1 cellular context compared by ENCODE assay signal in the genomic region with DNA sequence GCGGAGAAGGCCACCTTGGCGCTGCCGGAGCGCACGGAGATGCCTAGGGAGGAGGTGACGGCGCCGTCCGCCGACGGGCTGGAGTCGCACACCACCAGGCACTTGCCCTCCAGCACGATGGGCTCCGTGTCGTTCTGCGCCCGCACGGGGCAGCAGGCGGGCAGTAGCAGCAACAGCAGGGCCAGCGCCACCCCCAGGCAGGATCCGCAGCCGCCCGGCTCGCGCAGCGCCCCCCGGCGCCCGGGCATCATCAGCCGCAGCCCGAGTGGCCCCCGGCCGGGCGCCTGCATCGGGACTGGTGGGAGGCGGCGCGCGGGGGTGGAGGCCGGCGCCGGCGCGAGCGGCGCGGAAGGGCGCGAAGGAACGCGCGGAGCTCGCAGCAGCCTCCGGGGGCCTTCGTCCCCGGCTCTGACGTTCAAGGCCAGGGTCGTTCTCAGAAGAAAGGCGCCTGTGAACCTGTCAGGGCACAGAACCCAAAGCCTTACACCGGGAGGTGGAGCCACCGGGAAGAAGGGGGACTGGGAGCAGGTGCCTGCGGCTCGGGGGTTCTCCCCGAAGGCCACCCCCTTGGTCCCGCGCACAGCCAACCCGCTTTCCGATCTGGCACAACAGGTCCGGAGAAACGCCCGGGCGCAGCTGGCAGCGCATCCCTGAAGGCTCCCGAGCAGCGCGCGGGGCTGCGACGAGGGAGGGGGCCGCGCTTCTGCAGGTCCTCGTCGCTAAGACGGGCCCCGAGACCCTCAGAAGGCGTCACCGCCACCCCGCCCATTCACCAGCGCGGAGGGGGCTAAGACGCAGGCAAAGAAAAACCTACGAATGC.
TF ChIP-seq lines count a peak whose summit lies in the region.

No MANE protein-coding gene starts in this region.

TF ChIP-seq in WTC11, 78 proteins besides CTCF, POLR2A, EP300 and RAD21 (continued from another document):
- TF ChIP-seq, protein P1, sequence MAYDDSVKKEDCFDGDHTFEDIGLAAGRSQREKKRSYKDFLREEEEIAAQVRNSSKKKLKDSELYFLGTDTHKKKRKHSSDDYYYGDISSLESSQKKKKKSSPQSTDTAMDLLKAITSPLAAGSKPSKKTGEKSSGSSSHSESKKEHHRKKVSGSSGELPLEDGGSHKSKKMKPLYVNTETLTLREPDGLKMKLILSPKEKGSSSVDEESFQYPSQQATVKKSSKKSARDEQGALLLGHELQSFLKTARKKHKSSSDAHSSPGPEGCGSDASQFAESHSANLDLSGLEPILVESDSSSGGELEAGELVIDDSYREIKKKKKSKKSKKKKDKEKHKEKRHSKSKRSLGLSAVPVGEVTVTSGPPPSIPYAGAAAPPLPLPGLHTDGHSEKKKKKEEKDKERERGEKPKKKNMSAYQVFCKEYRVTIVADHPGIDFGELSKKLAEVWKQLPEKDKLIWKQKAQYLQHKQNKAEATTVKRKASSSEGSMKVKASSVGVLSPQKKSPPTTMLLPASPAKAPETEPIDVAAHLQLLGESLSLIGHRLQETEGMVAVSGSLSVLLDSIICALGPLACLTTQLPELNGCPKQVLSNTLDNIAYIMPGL (CRISPR knock-in tag; IDR thresholded peaks at IDR 0.05): peak; percentile 72; the same call in 1 of the 2 replicates
